1 cellular context compared by ENCODE assay signal in the genomic region with DNA sequence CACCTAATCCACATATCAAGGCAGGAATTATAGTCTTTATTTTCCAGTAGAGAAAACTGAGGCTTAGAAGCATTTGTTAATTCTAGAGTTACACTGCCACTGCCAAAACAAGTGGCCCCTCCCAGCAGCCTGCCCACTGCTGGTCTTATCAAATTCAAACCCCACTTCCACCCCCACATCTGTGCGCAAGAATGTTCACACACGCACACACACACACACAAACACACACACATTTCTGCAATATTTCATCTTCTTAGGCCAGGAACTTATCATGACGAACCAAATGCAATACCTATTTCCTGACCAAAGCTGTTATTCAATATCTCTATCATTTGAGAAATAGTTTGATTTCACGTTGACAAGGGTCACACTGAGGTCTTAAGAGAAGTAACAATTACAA.
TF ChIP-seq lines count a peak whose summit lies in the region.

No MANE protein-coding gene starts in this region.

TF ChIP-seq in K562, 482 proteins besides CTCF, POLR2A, EP300 and RAD21 (continued from another document and continues in another):
- TF ChIP-seq ARID4B (CRISPR knock-in tag; IDR thresholded peaks at IDR 0.05) (no peak), ZBED1 (IDR thresholded peaks at IDR 0.05) (no peak), WHSC1 (IDR thresholded peaks at IDR 0.05; ENCODE audit: low read length) (no peak), REST (CRISPR knock-in tag; IDR thresholded peaks at IDR 0.05; ENCODE audit: low read depth) (no peak), ZNF644 (tag; IDR thresholded peaks at IDR 0.05; ENCODE audit: low read depth) (no peak), ZNF785 (CRISPR knock-in tag; IDR thresholded peaks at IDR 0.05) (no peak), PHB2 (IDR thresholded peaks at IDR 0.05; ENCODE audit: low read depth) (no peak), TEAD2 (tag; IDR thresholded peaks at IDR 0.05) (no peak), HMBOX1 (IDR thresholded peaks at IDR 0.05) (no peak), MCM2 (IDR thresholded peaks at IDR 0.05; ENCODE audit: low read depth) (no peak), PML (IDR thresholded peaks at IDR 0.05; ENCODE audit: low read length) (no peak), SOX6 (IDR thresholded peaks at IDR 0.05) (no peak), RFX5 (IDR thresholded peaks at IDR 0.05; ENCODE audit: low read depth, low read length) (no peak), IRF2 (CRISPR knock-in tag; IDR thresholded peaks at IDR 0.05) (no peak), SIRT6 (IDR thresholded peaks at IDR 0.05; ENCODE audit: low read depth, low read length) (no peak), NUFIP1 (IDR thresholded peaks at IDR 0.05; ENCODE audit: partially characterized antibody) (no peak), HDAC2 (IDR thresholded peaks at IDR 0.05) (no peak), ZNF316 (IDR thresholded peaks at IDR 0.05) (no peak), MYNN (IDR thresholded peaks at IDR 0.05) (peak; percentile 28; the same call in 1 of the 2 replicates), MYNN (CRISPR knock-in tag; IDR thresholded peaks at IDR 0.05) (no peak), NR2C2 (CRISPR knock-in tag; IDR thresholded peaks at IDR 0.05) (no peak), NR2C2 (tag; IDR thresholded peaks at IDR 0.05) (no peak), ZC3H4 (CRISPR knock-in tag; IDR thresholded peaks at IDR 0.05; ENCODE audit: borderline replicate concordance) (no peak), ZNF23 (CRISPR knock-in tag; IDR thresholded peaks at IDR 0.05) (no peak), ZNF140 (CRISPR knock-in tag; IDR thresholded peaks at IDR 0.05) (no peak), ARID2 (IDR thresholded peaks at IDR 0.05) (no peak), TEAD1 (CRISPR knock-in tag; IDR thresholded peaks at IDR 0.05) (peak in 1 of 2 experiments; percentile 66; a peak in 1 of 4 replicates), TCFL5 (CRISPR knock-in tag; conservative IDR thresholded peaks at IDR 0.05) (no peak), ZNF239 (CRISPR knock-in tag; IDR thresholded peaks at IDR 0.05) (no peak), BHLHE40 (IDR thresholded peaks at IDR 0.05; ENCODE audit: low read length) (no peak), KDM2B (CRISPR knock-in tag; IDR thresholded peaks at IDR 0.05) (no peak), ZNF436 (CRISPR knock-in tag; IDR thresholded peaks at IDR 0.05) (no peak), ZNF12 (CRISPR knock-in tag; IDR thresholded peaks at IDR 0.05) (no peak), MED1 (CRISPR knock-in tag; IDR thresholded peaks at IDR 0.05; ENCODE audit: borderline replicate concordance) (no peak), MTA2 (IDR thresholded peaks at IDR 0.05; ENCODE audit: low read depth) (no peak), ZNF518B (CRISPR knock-in tag; IDR thresholded peaks at IDR 0.05) (no peak), KHSRP (IDR thresholded peaks at IDR 0.05) (no peak)
- TF ChIP-seq, protein P1, sequence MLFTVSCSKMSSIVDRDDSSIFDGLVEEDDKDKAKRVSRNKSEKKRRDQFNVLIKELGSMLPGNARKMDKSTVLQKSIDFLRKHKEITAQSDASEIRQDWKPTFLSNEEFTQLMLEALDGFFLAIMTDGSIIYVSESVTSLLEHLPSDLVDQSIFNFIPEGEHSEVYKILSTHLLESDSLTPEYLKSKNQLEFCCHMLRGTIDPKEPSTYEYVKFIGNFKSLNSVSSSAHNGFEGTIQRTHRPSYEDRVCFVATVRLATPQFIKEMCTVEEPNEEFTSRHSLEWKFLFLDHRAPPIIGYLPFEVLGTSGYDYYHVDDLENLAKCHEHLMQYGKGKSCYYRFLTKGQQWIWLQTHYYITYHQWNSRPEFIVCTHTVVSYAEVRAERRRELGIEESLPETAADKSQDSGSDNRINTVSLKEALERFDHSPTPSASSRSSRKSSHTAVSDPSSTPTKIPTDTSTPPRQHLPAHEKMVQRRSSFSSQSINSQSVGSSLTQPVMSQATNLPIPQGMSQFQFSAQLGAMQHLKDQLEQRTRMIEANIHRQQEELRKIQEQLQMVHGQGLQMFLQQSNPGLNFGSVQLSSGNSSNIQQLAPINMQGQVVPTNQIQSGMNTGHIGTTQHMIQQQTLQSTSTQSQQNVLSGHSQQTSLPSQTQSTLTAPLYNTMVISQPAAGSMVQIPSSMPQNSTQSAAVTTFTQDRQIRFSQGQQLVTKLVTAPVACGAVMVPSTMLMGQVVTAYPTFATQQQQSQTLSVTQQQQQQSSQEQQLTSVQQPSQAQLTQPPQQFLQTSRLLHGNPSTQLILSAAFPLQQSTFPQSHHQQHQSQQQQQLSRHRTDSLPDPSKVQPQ (CRISPR knock-in tag; IDR thresholded peaks at IDR 0.05; ENCODE audit: borderline replicate concordance): no peak
- TF ChIP-seq, protein P2, sequence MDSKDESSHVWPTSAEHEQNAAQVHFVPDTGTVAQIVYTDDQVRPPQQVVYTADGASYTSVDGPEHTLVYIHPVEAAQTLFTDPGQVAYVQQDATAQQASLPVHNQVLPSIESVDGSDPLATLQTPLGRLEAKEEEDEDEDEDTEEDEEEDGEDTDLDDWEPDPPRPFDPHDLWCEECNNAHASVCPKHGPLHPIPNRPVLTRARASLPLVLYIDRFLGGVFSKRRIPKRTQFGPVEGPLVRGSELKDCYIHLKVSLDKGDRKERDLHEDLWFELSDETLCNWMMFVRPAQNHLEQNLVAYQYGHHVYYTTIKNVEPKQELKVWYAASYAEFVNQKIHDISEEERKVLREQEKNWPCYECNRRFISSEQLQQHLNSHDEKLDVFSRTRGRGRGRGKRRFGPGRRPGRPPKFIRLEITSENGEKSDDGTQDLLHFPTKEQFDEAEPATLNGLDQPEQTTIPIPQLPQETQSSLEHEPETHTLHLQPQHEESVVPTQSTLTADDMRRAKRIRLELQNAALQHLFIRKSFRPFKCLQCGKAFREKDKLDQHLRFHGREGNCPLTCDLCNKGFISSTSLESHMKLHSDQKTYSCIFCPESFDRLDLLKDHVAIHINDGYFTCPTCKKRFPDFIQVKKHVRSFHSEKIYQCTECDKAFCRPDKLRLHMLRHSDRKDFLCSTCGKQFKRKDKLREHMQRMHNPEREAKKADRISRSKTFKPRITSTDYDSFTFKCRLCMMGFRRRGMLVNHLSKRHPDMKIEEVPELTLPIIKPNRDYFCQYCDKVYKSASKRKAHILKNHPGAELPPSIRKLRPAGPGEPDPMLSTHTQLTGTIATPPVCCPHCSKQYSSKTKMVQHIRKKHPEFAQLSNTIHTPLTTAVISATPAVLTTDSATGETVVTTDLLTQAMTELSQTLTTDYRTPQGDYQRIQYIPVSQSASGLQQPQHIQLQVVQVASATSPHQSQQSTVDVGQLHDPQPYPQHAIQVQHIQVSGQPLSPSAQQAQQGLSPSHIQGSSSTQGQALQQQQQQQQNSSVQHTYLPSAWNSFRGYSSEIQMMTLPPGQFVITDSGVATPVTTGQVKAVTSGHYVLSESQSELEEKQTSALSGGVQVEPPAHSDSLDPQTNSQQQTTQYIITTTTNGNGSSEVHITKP (IDR thresholded peaks at IDR 0.05; ENCODE audit: partially characterized antibody): no peak
- TF ChIP-seq, protein P3, sequence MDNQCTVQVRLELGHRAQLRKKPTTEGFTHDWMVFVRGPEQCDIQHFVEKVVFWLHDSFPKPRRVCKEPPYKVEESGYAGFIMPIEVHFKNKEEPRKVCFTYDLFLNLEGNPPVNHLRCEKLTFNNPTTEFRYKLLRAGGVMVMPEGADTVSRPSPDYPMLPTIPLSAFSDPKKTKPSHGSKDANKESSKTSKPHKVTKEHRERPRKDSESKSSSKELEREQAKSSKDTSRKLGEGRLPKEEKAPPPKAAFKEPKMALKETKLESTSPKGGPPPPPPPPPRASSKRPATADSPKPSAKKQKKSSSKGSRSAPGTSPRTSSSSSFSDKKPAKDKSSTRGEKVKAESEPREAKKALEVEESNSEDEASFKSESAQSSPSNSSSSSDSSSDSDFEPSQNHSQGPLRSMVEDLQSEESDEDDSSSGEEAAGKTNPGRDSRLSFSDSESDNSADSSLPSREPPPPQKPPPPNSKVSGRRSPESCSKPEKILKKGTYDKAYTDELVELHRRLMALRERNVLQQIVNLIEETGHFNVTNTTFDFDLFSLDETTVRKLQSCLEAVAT (IDR thresholded peaks at IDR 0.05): no peak
- TF ChIP-seq, protein P4, sequence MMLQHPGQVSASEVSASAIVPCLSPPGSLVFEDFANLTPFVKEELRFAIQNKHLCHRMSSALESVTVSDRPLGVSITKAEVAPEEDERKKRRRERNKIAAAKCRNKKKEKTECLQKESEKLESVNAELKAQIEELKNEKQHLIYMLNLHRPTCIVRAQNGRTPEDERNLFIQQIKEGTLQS (IDR thresholded peaks at IDR 0.05): no peak
- TF ChIP-seq, protein P4 (CRISPR knock-in tag; conservative IDR thresholded peaks at IDR 0.05): no peak
